ENCODE assay signal across 12 cellular contexts in genomic region chr6:135231469-135231844, GRCh38. TPM values are rescaled to one million over a fixed set of nuclear protein-coding genes. Genes with fewer than 3 reads are reported as not detected.
DNase-seq lines count a peak whose midpoint lies in the region; ATAC-seq lines count a peak whose summit lies in the region.
"Had no signal": no experiment of that assay in that cellular context is flagged by ENCODE, and none has a peak within 500 bp of the region (broad histone marks: within the 10 kb centered on the region; RNA-seq: fewer than 3 reads in every experiment).

No MANE protein-coding gene starts in this region.

- DNase-seq in RPMI7951 (ENCODE audit: low read depth) (peak; percentile 7), fibroblast of peridontal ligament (ENCODE audit: extremely low read depth) (peak; percentile 8), NCI-H345 (lab: John Stamatoyannopoulos, UW) (no peak), DMS53 (lab: John Stamatoyannopoulos, UW) (no peak)
- no peak for DNase-seq in activated effector memory CD4-positive, alpha-beta T cell treated with anti-CD3 and anti-CD28 coated beads, Interleukin-2, amount 50 U/mL, for 16 hours
- DNase-seq: amygdala, NCI-H524, psoas muscle, T-helper 9 cell had no signal

- ATAC-seq in GM18511 (IDR thresholded peaks at IDR 0.05; ENCODE audit: unreplicated experiment) (peak; percentile 40), GM21786 (IDR thresholded peaks at IDR 0.05; ENCODE audit: unreplicated experiment) (peak; percentile 56), GM21526 (IDR thresholded peaks at IDR 0.05; ENCODE audit: low FRiP score, unreplicated experiment) (no peak)
- ATAC-seq: psoas muscle had no signal

RNA-seq across cellular contexts. Expression of gene MYB, which starts 50.3 kb away (rescaled TPM):
- total RNA-seq in RPMI7951 (2014; rRNA removed; shearing (Covaris generic)), result 0.12 TPM in 1 of 2 replicates, not detected in the other

Comparison
In these comparisons a context has a peak if more than half of its experiments do, and no peak if none do; other contexts are left out.
1. DNase-seq: peak in RPMI7951 (single experiment) and fibroblast of peridontal ligament (single experiment); none in NCI-H345 (single experiment), DMS53 (single experiment) and activated effector memory CD4-positive, alpha-beta T cell treated with anti-CD3 and anti-CD28 coated beads, Interleukin-2, amount 50 U/mL, for 16 hours (single experiment).